Comparison of ENCODE assay signal across 8 cellular contexts in genomic region chr2:233404227-233404626, GRCh38. TPM values are rescaled to one million over a fixed set of nuclear protein-coding genes. Genes with fewer than 3 reads are reported as not detected.
DNase-seq lines count a peak whose midpoint lies in the region; ATAC-seq and TF ChIP-seq lines count a peak whose summit lies in the region.

No MANE protein-coding gene starts in this region.

- ATAC-seq in HG02759 (IDR thresholded peaks at IDR 0.05; ENCODE audit: unreplicated experiment) (peak; percentile 66), left colon (peak; percentile 54), HG02884 (IDR thresholded peaks at IDR 0.05; ENCODE audit: unreplicated experiment) (no peak)

- no peaks in the 10 kb centered on the region for H3K9me3 ChIP-seq in thyroid gland

- intact Hi-C loops in left colon (cut with DNase I, micrococcal nuclease) (no loop called here), thyroid gland (cut with DNase I) (no loop called here)

- peaks cover 5 to 17% of the 10 kb centered on the region in 2 donors for H3K4me1 ChIP-seq in thyroid gland

- H3K4me3 Mint-ChIP-seq in activated naive CD8-positive, alpha-beta T cell treated with anti-CD3 and anti-CD28 coated beads for 36 hours: no peak overlapping the region

- H3K36me3 ChIP-seq in thyroid gland: no peaks in the 10 kb centered on the region

- peak overlapping the region; percentile 16 for H3K27ac Mint-ChIP-seq in activated naive CD8-positive, alpha-beta T cell treated with anti-CD3 and anti-CD28 coated beads for 36 hours

- TF ChIP-seq POLR2A in thyroid gland (IDR thresholded peaks at IDR 0.05): no peak

- H3K4me1 Mint-ChIP-seq in activated naive CD8-positive, alpha-beta T cell treated with anti-CD3 and anti-CD28 coated beads for 36 hours: peaks cover 66% of the 10 kb centered on the region

- H3K27ac ChIP-seq in thyroid gland: peak overlapping the region in 1 of 3 donors; percentile 50

- no peaks in the 10 kb centered on the region for H3K27me3 Mint-ChIP-seq in activated naive CD8-positive, alpha-beta T cell treated with anti-CD3 and anti-CD28 coated beads for 36 hours

- no peaks in the 10 kb centered on the region for H3K27me3 ChIP-seq in thyroid gland

- peaks cover 30% of the 10 kb centered on the region for H3K36me3 Mint-ChIP-seq in activated naive CD8-positive, alpha-beta T cell treated with anti-CD3 and anti-CD28 coated beads for 36 hours

- H3K4me3 ChIP-seq in thyroid gland (replicated peaks in 1 of 3): no peak overlapping the region

- TF ChIP-seq CTCF in thyroid gland (IDR thresholded peaks at IDR 0.05): peak; percentile 12 to 88 (median 78)

- H3K9me3 Mint-ChIP-seq in activated naive CD8-positive, alpha-beta T cell treated with anti-CD3 and anti-CD28 coated beads for 36 hours: no peaks in the 10 kb centered on the region

- DNase-seq in Daoy (ENCODE audit: low read depth) (peak; percentile 53), SKM-1 treated with dmso at 0.1 percent for 144 hours (lab: John Stamatoyannopoulos, UW; ENCODE audit: unreplicated experiment) (peak; percentile 5), left colon (peak in 1 of 2 donors; percentile 73), thyroid gland (peak; percentile 68 to 76), NCI-H446 treated with DMSO at 0.1 percent for 48 hours (lab: John Stamatoyannopoulos, UW) (no peak)
- DNase-seq in activated naive CD8-positive, alpha-beta T cell treated with anti-CD3 and anti-CD28 coated beads for 36 hours: peak; percentile 53

RNA-seq across cellular contexts. Expression of gene DGKD, which starts 49.9 kb away (rescaled TPM):
- total RNA-seq in Daoy (2014; rRNA removed; shearing (Covaris generic)): 13.5 TPM in 2 replicates
- 10 to 100 TPM; 63.2 to 76.0 TPM for total RNA-seq in activated naive CD8-positive, alpha-beta T cell treated with anti-CD3 and anti-CD28 coated beads for 36 hours
- total RNA-seq in left colon (10 to 100 TPM; 91.3 to 93.2 TPM), thyroid gland (10 to 100 TPM; 22.3 to 71.7 (median 27.3) TPM)
